In the genomic region with DNA sequence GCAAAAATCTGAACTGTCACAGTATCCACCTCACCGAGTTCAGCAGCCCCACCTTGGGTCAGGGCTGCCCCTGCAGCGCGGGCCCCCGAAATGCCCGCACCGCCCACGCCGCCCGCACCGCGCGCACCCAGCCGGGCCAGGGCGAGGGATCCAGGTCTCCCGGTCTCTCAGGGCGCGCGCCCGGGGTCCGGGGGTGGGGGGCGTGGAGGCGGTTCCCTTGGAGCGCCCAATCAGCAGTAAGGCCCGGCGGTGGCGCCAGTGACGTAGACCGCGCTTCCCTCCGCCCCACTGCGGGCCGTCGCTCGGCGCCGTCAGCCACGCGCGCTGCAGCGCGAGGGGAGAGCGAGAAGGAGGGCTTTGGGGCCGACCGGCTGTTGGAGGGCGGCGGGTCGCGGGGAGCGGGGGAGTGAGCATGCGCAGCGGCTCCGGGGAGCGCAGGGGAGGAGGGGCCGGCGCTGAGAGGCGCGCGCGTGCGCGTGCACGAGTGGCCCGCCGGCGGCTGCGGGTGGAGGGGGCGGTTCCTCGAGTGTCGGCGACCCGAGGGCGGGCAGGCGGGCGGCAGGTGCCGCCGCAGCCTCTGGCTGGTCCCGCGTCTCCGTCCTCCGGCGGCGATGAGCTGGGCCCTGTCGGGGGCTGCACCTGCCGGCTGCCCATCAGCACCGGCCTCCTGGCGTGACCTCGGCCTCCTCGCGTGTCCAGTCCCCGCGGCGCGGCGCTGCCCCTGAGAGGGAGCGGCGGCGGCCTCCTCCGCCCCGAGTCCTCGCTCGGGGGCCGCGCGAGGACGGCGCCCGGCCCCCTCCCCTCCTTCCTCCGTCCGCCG, we compare ENCODE assay signal across 1 cellular context.
TF ChIP-seq lines count a peak whose summit lies in the region.

A gene with protein sequence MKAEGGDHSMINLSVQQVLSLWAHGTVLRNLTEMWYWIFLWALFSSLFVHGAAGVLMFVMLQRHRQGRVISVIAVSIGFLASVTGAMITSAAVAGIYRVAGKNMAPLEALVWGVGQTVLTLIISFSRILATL (plus strand): TSS at position 521 of the 820 bp plus-strand sequence. CDS start 529 bp downstream, outside the sequence.

TF ChIP-seq in A549, 52 proteins besides CTCF, POLR2A, EP300 and RAD21 (continued from another document):
- TF ChIP-seq, protein P1, sequence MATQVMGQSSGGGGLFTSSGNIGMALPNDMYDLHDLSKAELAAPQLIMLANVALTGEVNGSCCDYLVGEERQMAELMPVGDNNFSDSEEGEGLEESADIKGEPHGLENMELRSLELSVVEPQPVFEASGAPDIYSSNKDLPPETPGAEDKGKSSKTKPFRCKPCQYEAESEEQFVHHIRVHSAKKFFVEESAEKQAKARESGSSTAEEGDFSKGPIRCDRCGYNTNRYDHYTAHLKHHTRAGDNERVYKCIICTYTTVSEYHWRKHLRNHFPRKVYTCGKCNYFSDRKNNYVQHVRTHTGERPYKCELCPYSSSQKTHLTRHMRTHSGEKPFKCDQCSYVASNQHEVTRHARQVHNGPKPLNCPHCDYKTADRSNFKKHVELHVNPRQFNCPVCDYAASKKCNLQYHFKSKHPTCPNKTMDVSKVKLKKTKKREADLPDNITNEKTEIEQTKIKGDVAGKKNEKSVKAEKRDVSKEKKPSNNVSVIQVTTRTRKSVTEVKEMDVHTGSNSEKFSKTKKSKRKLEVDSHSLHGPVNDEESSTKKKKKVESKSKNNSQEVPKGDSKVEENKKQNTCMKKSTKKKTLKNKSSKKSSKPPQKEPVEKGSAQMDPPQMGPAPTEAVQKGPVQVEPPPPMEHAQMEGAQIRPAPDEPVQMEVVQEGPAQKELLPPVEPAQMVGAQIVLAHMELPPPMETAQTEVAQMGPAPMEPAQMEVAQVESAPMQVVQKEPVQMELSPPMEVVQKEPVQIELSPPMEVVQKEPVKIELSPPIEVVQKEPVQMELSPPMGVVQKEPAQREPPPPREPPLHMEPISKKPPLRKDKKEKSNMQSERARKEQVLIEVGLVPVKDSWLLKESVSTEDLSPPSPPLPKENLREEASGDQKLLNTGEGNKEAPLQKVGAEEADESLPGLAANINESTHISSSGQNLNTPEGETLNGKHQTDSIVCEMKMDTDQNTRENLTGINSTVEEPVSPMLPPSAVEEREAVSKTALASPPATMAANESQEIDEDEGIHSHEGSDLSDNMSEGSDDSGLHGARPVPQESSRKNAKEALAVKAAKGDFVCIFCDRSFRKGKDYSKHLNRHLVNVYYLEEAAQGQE (IDR thresholded peaks at IDR 0.05), result no peak
- TF ChIP-seq KDM1A (IDR thresholded peaks at IDR 0.05; ENCODE audit: low read depth), result no peak
- TF ChIP-seq, protein P2, sequence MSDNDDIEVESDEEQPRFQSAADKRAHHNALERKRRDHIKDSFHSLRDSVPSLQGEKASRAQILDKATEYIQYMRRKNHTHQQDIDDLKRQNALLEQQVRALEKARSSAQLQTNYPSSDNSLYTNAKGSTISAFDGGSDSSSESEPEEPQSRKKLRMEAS (IDR thresholded peaks at IDR 0.05), result peak; percentile 76
- TF ChIP-seq, protein P3, sequence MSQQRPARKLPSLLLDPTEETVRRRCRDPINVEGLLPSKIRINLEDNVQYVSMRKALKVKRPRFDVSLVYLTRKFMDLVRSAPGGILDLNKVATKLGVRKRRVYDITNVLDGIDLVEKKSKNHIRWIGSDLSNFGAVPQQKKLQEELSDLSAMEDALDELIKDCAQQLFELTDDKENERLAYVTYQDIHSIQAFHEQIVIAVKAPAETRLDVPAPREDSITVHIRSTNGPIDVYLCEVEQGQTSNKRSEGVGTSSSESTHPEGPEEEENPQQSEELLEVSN (IDR thresholded peaks at IDR 0.05; ENCODE audit: borderline replicate concordance, low read depth), result peak; percentile 65
